27 cellular contexts compared by ENCODE assay signal in genomic region chr4:127555106-127555505, GRCh38.
"Had no signal": no experiment of that assay in that cellular context is flagged by ENCODE, and none has a peak within 500 bp of the region (broad histone marks: within the 10 kb centered on the region; RNA-seq: fewer than 3 reads in every experiment).

No MANE protein-coding gene starts in this region.

- H3K4me3 Mint-ChIP-seq: activated CD4-positive, alpha-beta T cell treated with anti-CD3 and anti-CD28 coated beads for 36 hours; activated CD8-positive, alpha-beta memory T cell treated with anti-CD3 and anti-CD28 coated beads, Interleukin-2, amount 10 ng/mL, durations not matched to agents 7 days and 5 days; activated CD8-positive, alpha-beta T cell treated with anti-CD3 and anti-CD28 coated beads, Interleukin-2, amount 10 ng/mL, durations not matched to agents 7 days and 5 days; activated naive CD4-positive, alpha-beta T cell treated with anti-CD3 and anti-CD28 coated beads, Interleukin-2, amount 50 U/mL, for 24 hours; activated naive CD8-positive, alpha-beta T cell treated with anti-CD3 and anti-CD28 coated beads, Interleukin-2, amount 50 U/mL, for 24 hours; natural killer cell treated with Interleukin-12 subunit alpha and Interleukin-12 subunit beta and Interleukin-15 and Interleukin-18, amount 100 ng/mL, for 72 hours; T-helper 2 cell treated with Interferon-gamma antibody and Interleukin-4, amounts not matched to agents 5 μg/mL and 100 μg/mL, for 36 hours had no signal

- H3K27me3 Mint-ChIP-seq: activated CD4-positive, alpha-beta T cell treated with anti-CD3 and anti-CD28 coated beads for 36 hours; activated CD8-positive, alpha-beta memory T cell treated with anti-CD3 and anti-CD28 coated beads, Interleukin-2, amount 10 ng/mL, durations not matched to agents 7 days and 5 days; activated naive CD8-positive, alpha-beta T cell treated with anti-CD3 and anti-CD28 coated beads, Interleukin-2, amount 50 U/mL, for 24 hours; natural killer cell treated with Interleukin-12 subunit alpha and Interleukin-12 subunit beta and Interleukin-15 and Interleukin-18, amount 100 ng/mL, for 72 hours had no signal

- H3K4me1 ChIP-seq: colonic mucosa, gastroesophageal sphincter, left ventricle myocardium inferior, suprapubic skin, tibial nerve had no signal

- ATAC-seq: activated CD4-positive, alpha-beta T cell treated with anti-CD3 and anti-CD28 coated beads for 36 hours; activated CD8-positive, alpha-beta memory T cell treated with anti-CD3 and anti-CD28 coated beads, Interleukin-2, amount 10 ng/mL, durations not matched to agents 7 days and 5 days; activated CD8-positive, alpha-beta T cell treated with anti-CD3 and anti-CD28 coated beads, Interleukin-2, amount 10 ng/mL, durations not matched to agents 7 days and 5 days; activated naive CD8-positive, alpha-beta T cell treated with anti-CD3 and anti-CD28 coated beads, Interleukin-2, amount 50 U/mL, for 24 hours; gastroesophageal sphincter; mucosa of descending colon; natural killer cell treated with Interleukin-12 subunit alpha and Interleukin-12 subunit beta and Interleukin-15 and Interleukin-18, amount 100 ng/mL, for 72 hours; right cardiac atrium had no signal

- H3K27me3 ChIP-seq: colonic mucosa, gastroesophageal sphincter, suprapubic skin, tibial nerve had no signal

- H3K4me1 Mint-ChIP-seq: activated CD4-positive, alpha-beta T cell treated with anti-CD3 and anti-CD28 coated beads for 36 hours; activated CD8-positive, alpha-beta memory T cell treated with anti-CD3 and anti-CD28 coated beads, Interleukin-2, amount 10 ng/mL, durations not matched to agents 7 days and 5 days; activated naive CD4-positive, alpha-beta T cell treated with anti-CD3 and anti-CD28 coated beads, Interleukin-2, amount 50 U/mL, for 24 hours; activated naive CD8-positive, alpha-beta T cell treated with anti-CD3 and anti-CD28 coated beads, Interleukin-2, amount 50 U/mL, for 24 hours had no signal

- H3K27ac Mint-ChIP-seq: activated CD4-positive, alpha-beta T cell treated with anti-CD3 and anti-CD28 coated beads for 36 hours; activated CD8-positive, alpha-beta memory T cell treated with anti-CD3 and anti-CD28 coated beads, Interleukin-2, amount 10 ng/mL, durations not matched to agents 7 days and 5 days; activated CD8-positive, alpha-beta T cell treated with anti-CD3 and anti-CD28 coated beads, Interleukin-2, amount 10 ng/mL, durations not matched to agents 7 days and 5 days; activated naive CD4-positive, alpha-beta T cell treated with anti-CD3 and anti-CD28 coated beads, Interleukin-2, amount 50 U/mL, for 24 hours; activated naive CD8-positive, alpha-beta T cell treated with anti-CD3 and anti-CD28 coated beads, Interleukin-2, amount 50 U/mL, for 24 hours; activated T-helper 2 cell treated with anti-CD3 and anti-CD28 coated beads, Interferon-gamma antibody, Interleukin-2, Interleukin-4, amounts not matched to agents 10 μg/mL and 5 μg/mL and 100 μg/mL, durations not matched to agents 14 hours and 24 hours and 36 hours; natural killer cell treated with Interleukin-12 subunit alpha and Interleukin-12 subunit beta and Interleukin-15 and Interleukin-18, amount 100 ng/mL, for 72 hours; T-helper 2 cell treated with Interferon-gamma antibody and Interleukin-4, amounts not matched to agents 5 μg/mL and 100 μg/mL, for 36 hours had no signal

- H3K36me3 ChIP-seq: colonic mucosa, gastroesophageal sphincter, left ventricle myocardium inferior, suprapubic skin, tibial nerve had no signal

- H3K4me3 ChIP-seq: colonic mucosa, gastroesophageal sphincter, left ventricle myocardium inferior, lung, mucosa of descending colon, suprapubic skin, tibial nerve had no signal

- H3K36me3 Mint-ChIP-seq: activated CD8-positive, alpha-beta memory T cell treated with anti-CD3 and anti-CD28 coated beads, Interleukin-2, amount 10 ng/mL, durations not matched to agents 7 days and 5 days; activated naive CD4-positive, alpha-beta T cell treated with anti-CD3 and anti-CD28 coated beads, Interleukin-2, amount 50 U/mL, for 24 hours; natural killer cell treated with Interleukin-12 subunit alpha and Interleukin-12 subunit beta and Interleukin-15 and Interleukin-18, amount 100 ng/mL, for 72 hours had no signal

- H3K9me3 Mint-ChIP-seq: activated naive CD4-positive, alpha-beta T cell treated with anti-CD3 and anti-CD28 coated beads, Interleukin-2, amount 50 U/mL, for 24 hours; activated naive CD8-positive, alpha-beta T cell treated with anti-CD3 and anti-CD28 coated beads, Interleukin-2, amount 50 U/mL, for 24 hours; activated T-helper 2 cell treated with anti-CD3 and anti-CD28 coated beads, Interferon-gamma antibody, Interleukin-2, Interleukin-4, amounts not matched to agents 10 μg/mL and 5 μg/mL and 100 μg/mL, durations not matched to agents 14 hours and 24 hours and 36 hours; natural killer cell treated with Interleukin-12 subunit alpha and Interleukin-12 subunit beta and Interleukin-15 and Interleukin-18, amount 100 ng/mL, for 72 hours; T-helper 2 cell treated with Interferon-gamma antibody and Interleukin-4, amounts not matched to agents 5 μg/mL and 100 μg/mL, for 36 hours had no signal

- DNase-seq: activated CD4-positive, alpha-beta T cell treated with anti-CD3 and anti-CD28 coated beads for 36 hours; activated CD4-positive, CD25-positive, alpha-beta regulatory T cell; activated CD8-positive, alpha-beta memory T cell treated with anti-CD3 and anti-CD28 coated beads, Interleukin-2, amount 10 ng/mL, durations not matched to agents 7 days and 5 days; activated CD8-positive, alpha-beta T cell treated with anti-CD3 and anti-CD28 coated beads, Interleukin-2, amount 10 ng/mL, durations not matched to agents 7 days and 5 days; activated naive CD8-positive, alpha-beta T cell treated with anti-CD3 and anti-CD28 coated beads, Interleukin-2, amount 50 U/mL, for 24 hours; activated T-cell treated with anti-CD3 and anti-CD28 coated beads, Interleukin-2, amount 50 U/mL, for 48 hours; amygdala; cerebellar nuclear complex; colonic mucosa; effector CD8-positive, alpha-beta T cell; erythroblast; head of caudate nucleus; hypothalamus; left ventricle myocardium inferior; mucosa of descending colon; right cardiac atrium; stimulated activated CD4-positive, alpha-beta T cell treated with anti-CD3 and anti-CD28 coated beads, Interleukin-15, amount 100 ng/mL, for 24 hours; stimulated activated CD4-positive, alpha-beta T cell treated with anti-CD3 and anti-CD28 coated beads, Interleukin-2, amount 100 ng/mL, for 24 hours; stimulated activated naive CD4-positive, alpha-beta T cell had no signal

- H3K27ac ChIP-seq: colonic mucosa, gastroesophageal sphincter, left ventricle myocardium inferior, suprapubic skin, tibial nerve had no signal
